8 cellular contexts compared by ENCODE assay signal in the genomic region with DNA sequence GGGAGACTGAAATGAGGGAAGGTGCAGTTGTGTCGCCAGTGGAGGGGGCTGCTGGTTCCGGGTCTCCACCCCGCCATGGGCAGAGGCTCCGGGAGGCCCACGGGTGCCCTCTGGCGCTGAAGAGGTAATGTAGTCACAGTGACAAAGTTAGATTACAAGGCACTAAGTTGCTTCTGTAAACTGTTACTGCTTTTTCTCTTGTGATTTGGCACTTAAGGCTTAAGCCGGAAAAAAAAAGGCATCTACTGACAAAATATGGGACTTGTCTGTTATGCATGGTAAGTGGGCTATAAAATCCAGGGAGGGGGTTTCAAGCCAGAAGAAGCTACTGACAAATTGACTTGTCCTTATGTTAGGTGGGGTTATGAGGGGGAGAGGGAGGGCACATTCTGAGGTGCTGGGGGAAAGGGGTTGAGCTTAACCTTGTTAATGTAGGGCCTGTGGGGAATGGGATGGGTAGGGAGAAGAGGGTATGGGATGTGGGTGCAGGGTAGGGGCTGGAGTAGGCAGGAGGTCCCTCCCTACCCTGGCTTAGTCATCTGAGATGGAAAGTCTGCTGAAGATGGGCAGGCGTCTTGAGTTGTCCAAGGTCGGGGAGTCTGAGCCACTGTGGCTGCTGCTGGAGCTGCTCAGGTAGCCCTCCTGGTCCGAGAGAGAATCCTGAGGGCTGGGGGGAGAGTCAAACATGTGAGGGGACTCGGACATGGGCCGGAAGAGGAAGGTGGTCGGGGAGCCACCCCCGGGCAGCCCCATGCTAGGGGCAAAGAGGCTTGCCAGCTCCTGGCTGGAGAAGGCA.
A peak's percentile ranks its signal among the peaks of the same experiment; 100 is the strongest.
DNase-seq lines count a peak whose midpoint lies in the region; ATAC-seq and TF ChIP-seq lines count a peak whose summit lies in the region.

No MANE protein-coding gene starts in this region.

- peaks cover 73% of the 10 kb centered on the region for H3K36me3 Mint-ChIP-seq in central memory CD8-positive, alpha-beta T cell (ENCODE audit: insufficient read depth)

- ATAC-seq in GM18505 (IDR thresholded peaks at IDR 0.05; ENCODE audit: unreplicated experiment) (no peak), HG02623 (IDR thresholded peaks at IDR 0.05; ENCODE audit: unreplicated experiment) (no peak)
- ATAC-seq in activated CD4-positive, CD25-positive, alpha-beta regulatory T cell treated with anti-CD3 and anti-CD28 coated beads, Interleukin-2, amount 50 U/mL, for 24 hours, result peak; percentile 28 to 36
- ATAC-seq in central memory CD8-positive, alpha-beta T cell (replicated peaks; ENCODE audit: extremely low read depth, poor library complexity, severe bottlenecking), result peak; percentile 33

- peak overlapping the region; percentile 94 for H3K4me3 Mint-ChIP-seq in central memory CD8-positive, alpha-beta T cell

- DNase-seq in NCI-H226, result peak; percentile 56
- DNase-seq in central memory CD8-positive, alpha-beta T cell (ENCODE audit: low spot score in 2 of 2), result peak; percentile 73 to 82
- peak; percentile 83 for DNase-seq in kidney tubule cell (ENCODE audit: low spot score)
- DNase-seq in stimulated activated CD4-positive, alpha-beta T cell treated with anti-CD3 and anti-CD28 coated beads, Interleukin-15, amount 100 ng/mL, for 48 hours (ENCODE audit: low read depth in 2 of 2), result peak; percentile 75 to 80
- no peak for DNase-seq in DMS79 treated with DMSO at 0.1 percent for 48 hours (lab: John Stamatoyannopoulos, UW)

- H3K27ac Mint-ChIP-seq in central memory CD8-positive, alpha-beta T cell (ENCODE audit: low read depth), result peak overlapping the region; percentile 99

- H3K9me3 Mint-ChIP-seq in central memory CD8-positive, alpha-beta T cell, result no peaks in the 10 kb centered on the region

- TF ChIP-seq POLR2A in GM18505 (IDR thresholded peaks at IDR 0.05; ENCODE audit: borderline replicate concordance, extremely low read depth, insufficient read depth, insufficient read length), result peak; percentile 23

- peaks cover 73% of the 10 kb centered on the region for H3K4me1 Mint-ChIP-seq in central memory CD8-positive, alpha-beta T cell

- H3K27me3 Mint-ChIP-seq in central memory CD8-positive, alpha-beta T cell, result no peaks in the 10 kb centered on the region

Comparison
In these comparisons a context has a peak if more than half of its experiments do, and no peak if none do; other contexts are left out.
1. ATAC-seq: peak in activated CD4-positive, CD25-positive, alpha-beta regulatory T cell treated with anti-CD3 and anti-CD28 coated beads, Interleukin-2, amount 50 U/mL, for 24 hours (2 of 2) and central memory CD8-positive, alpha-beta T cell (single experiment); none in GM18505 (single experiment) and HG02623 (single experiment).